ENCODE assay signal across 1 cellular context in the genomic region with DNA sequence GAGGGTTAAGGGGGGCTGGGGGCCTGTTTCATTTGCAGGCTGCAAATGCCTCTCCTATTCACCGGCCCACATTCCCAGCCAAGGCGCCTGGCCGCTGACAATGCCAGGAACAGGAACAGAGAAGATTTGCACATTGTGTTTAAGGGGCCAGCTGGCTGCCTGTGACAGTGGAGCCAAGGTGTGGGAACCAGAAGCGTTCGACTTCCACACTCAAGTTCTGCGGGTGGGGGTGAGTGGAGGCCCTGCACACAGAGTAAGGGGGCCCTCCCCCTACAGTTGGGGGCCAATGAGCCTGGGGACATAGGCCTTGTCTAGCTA.
TF ChIP-seq lines count a peak whose summit lies in the region.

No MANE protein-coding gene starts in this region.

TF ChIP-seq in SK-N-SH treated with all-trans-retinoic acid at 6 μM for 48 hours, 23 proteins besides CTCF, POLR2A, EP300 and RAD21 (continued from another document):
- TF ChIP-seq TSHZ2 (CRISPR knock-in tag; IDR thresholded peaks at IDR 0.05) (no peak), ZFP30 (CRISPR knock-in tag; IDR thresholded peaks at IDR 0.05) (no peak), RARB (CRISPR knock-in tag; IDR thresholded peaks at IDR 0.05) (no peak), BACH2 (CRISPR knock-in tag; IDR thresholded peaks at IDR 0.05; ENCODE audit: borderline replicate concordance) (no peak)
- TF ChIP-seq, protein P1, sequence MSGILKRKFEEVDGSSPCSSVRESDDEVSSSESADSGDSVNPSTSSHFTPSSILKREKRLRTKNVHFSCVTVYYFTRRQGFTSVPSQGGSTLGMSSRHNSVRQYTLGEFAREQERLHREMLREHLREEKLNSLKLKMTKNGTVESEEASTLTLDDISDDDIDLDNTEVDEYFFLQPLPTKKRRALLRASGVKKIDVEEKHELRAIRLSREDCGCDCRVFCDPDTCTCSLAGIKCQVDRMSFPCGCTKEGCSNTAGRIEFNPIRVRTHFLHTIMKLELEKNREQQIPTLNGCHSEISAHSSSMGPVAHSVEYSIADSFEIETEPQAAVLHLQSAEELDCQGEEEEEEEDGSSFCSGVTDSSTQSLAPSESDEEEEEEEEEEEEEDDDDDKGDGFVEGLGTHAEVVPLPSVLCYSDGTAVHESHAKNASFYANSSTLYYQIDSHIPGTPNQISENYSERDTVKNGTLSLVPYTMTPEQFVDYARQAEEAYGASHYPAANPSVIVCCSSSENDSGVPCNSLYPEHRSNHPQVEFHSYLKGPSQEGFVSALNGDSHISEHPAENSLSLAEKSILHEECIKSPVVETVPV (CRISPR knock-in tag; IDR thresholded peaks at IDR 0.05): no peak
TF ChIP-seq in SK-N-SH treated with all-trans-retinoic acid at 6 μM for 48 hours: peak in this region for 0.
